ENCODE assay signal across 27 cellular contexts in the genomic region with DNA sequence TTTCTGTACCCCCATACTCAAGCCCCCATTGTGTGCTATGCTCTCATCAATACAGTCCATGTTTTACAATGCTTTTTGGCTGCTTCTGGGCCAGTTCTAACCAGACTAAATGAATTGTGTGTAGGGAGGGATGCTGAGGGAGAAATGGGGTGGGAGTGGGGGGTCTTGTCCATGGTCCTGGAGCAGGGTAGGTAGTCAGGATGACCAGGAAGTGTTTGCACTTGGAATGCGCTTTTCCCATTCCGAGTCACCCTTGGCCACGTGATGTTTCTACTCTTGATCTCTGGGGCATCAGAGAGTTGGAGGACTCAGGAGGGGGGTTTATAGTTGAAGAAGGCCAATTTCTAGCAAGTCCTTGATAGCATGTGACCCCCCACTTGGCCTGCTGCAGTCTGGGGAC. TPM values are rescaled to one million over a fixed set of nuclear protein-coding genes. Genes with fewer than 3 reads are reported as not detected.
"Had no signal": no experiment of that assay in that cellular context is flagged by ENCODE, and none has a peak within 500 bp of the region (broad histone marks: within the 10 kb centered on the region; RNA-seq: fewer than 3 reads in every experiment).

No MANE protein-coding gene starts in this region.

- H3K27me3 ChIP-seq: dorsolateral prefrontal cortex, esophagus squamous epithelium, gastroesophageal sphincter, spleen, transverse colon had no signal

- H3K9me3 ChIP-seq: esophagus squamous epithelium, gastroesophageal sphincter, psoas muscle, spleen, thoracic aorta, transverse colon had no signal

- H3K27ac ChIP-seq: dorsolateral prefrontal cortex, gastroesophageal sphincter, psoas muscle, thoracic aorta had no signal

- H3K4me3 ChIP-seq: dorsolateral prefrontal cortex, esophagus squamous epithelium, gastroesophageal sphincter, psoas muscle, spleen, thoracic aorta, transverse colon had no signal

- ATAC-seq: gastroesophageal sphincter; psoas muscle; sciatic nerve; stimulated activated naive B cell treated with anti-CD40 and anti-IgM and Interleukin-4, amounts not matched to agents 10 μg/mL and 1 μg/mL and 100 μg/mL, for 72 hours; stimulated activated naive CD8-positive, alpha-beta T cell treated with anti-CD3 and anti-CD28 coated beads, Interleukin-15, amount 100 ng/mL, for 72 hours had no signal

- DNase-seq: cortex of kidney; dorsolateral prefrontal cortex; effector memory CD4-positive, alpha-beta T cell; esophagus squamous epithelium; foreskin fibroblast; glutamatergic neuron; kidney glomerular epithelial cell; mesendoderm; naive B cell; nephron progenitor cell; psoas muscle; retina; spleen; stimulated activated CD4-positive, alpha-beta T cell treated with anti-CD3 and anti-CD28 coated beads, Interleukin-15, amount 100 ng/mL, for 24 hours; stimulated activated CD4-positive, alpha-beta T cell treated with anti-CD3 and anti-CD28 coated beads, Interleukin-1b, Interleukin-23, amount 100 ng/mL, for 48 hours; stimulated activated CD4-positive, alpha-beta T cell treated with anti-CD3 and anti-CD28 coated beads, Interleukin-4, amount 100 ng/mL, for 24 hours; stimulated activated naive B cell treated with anti-CD40 and anti-IgM and Interleukin-4, amounts not matched to agents 10 μg/mL and 1 μg/mL and 100 μg/mL, for 72 hours; stimulated activated naive CD8-positive, alpha-beta T cell treated with anti-CD3 and anti-CD28 coated beads, Interleukin-15, amount 100 ng/mL, for 72 hours; transverse colon had no signal

RNA-seq across cellular contexts. Expression of gene SMIM41, which starts 1.2 kb away (rescaled TPM):
- total RNA-seq: chondrocyte, epithelial cell of proximal tubule, lung microvascular endothelial cell, skeletal muscle tissue, subcutaneous adipose tissue had no signal
